In genomic region chr6:69835414-69836179, GRCh38 we compare ENCODE assay signal across 8 cellular contexts. TPM values are rescaled to one million over a fixed set of nuclear protein-coding genes. Genes with fewer than 3 reads are reported as not detected.
DNase-seq lines count a peak whose midpoint lies in the region; ATAC-seq, FAIRE-seq and TF ChIP-seq lines count a peak whose summit lies in the region.

No MANE protein-coding gene starts in this region.

- no peak for TF ChIP-seq EP300 in GM12878 (IDR thresholded peaks at IDR 0.05; ENCODE audit: borderline replicate concordance in 1 of 2, control insufficient read depth in 1 of 2, low read depth in 2 of 2, low read length in 2 of 2)

- peak; percentile 48 for DNase-seq in DMS153 treated with DMSO at 0.1 percent for 48 hours (lab: John Stamatoyannopoulos, UW; ENCODE audit: unreplicated experiment)
- DNase-seq in NCI-H446 treated with DMSO at 0.1 percent for 48 hours (lab: John Stamatoyannopoulos, UW), result peak; percentile 59
- no peak for DNase-seq in GM12878 (ENCODE audit: low read depth, low spot score)
- DNase-seq in kidney glomerular epithelial cell (lab: John Stamatoyannopoulos, UW), result peak; percentile 78
- no peak for DNase-seq in tibial artery
- DNase-seq in middle frontal gyrus (ENCODE audit: extremely low spot score, low spot score), result no peak

- intact Hi-C loops in GM12878 (cut with micrococcal nuclease; ENCODE audit: unreplicated experiment), result loop anchor here (1.0 to 10.0 kb wide), 5 partner anchors 101 to 273 kb away; no protein-coding TSS in a partner anchor
- intact Hi-C loops in tibial artery (cut with DNase I; ENCODE audit: low total_unique reads), result loop anchor here (10.0 kb wide), 1 partner anchor 269 kb away; no protein-coding TSS in a partner anchor

- H3K9me3 ChIP-seq in GM12878 (replicated peaks; ENCODE audit: control insufficient read depth, insufficient read depth, low read length) (no peaks in the 10 kb centered on the region), tibial artery (no peaks in the 10 kb centered on the region)

- no peaks in the 10 kb centered on the region for H3K36me3 ChIP-seq in GM12878 (ENCODE audit: control insufficient read depth in 2 of 2, insufficient read depth in 2 of 2, low read length in 1 of 2)
- no peaks in the 10 kb centered on the region for H3K36me3 ChIP-seq in tibial artery

- H3K9ac ChIP-seq in GM12878 (ENCODE audit: control insufficient read depth, insufficient read depth, low read length), result no peak overlapping the region

- H2AFZ ChIP-seq in GM12878 (ENCODE audit: control insufficient read depth, low read depth, low read length), result peak overlapping the region; percentile 71

- H3K27ac ChIP-seq in GM12878 (ENCODE audit: control insufficient read depth, insufficient read depth), result no peak overlapping the region
- no peak overlapping the region for H3K27ac ChIP-seq in tibial artery

- CTCF ChIA-PET in GM12878 (lab: Yijun Ruan, JAX), result interaction anchor here (0.7 to 4.7 kb wide), 28 partner anchors 10 to 385 kb away, joined by 3 to 78 read pairs (median 5); partner anchors contain the start of genes COL19A1 and LMBRD1

- no peak for TF ChIP-seq POLR2A in GM12878 (IDR thresholded peaks at IDR 0.05; ENCODE audit: low read depth, low read length)

- H3K4me1 ChIP-seq in GM12878 (ENCODE audit: control insufficient read depth, insufficient read depth, low read length) (peaks cover 3% of the 10 kb centered on the region; the same call in 1 of the 2 replicates), tibial artery (no peaks in the 10 kb centered on the region)

- peak; percentile 84 for FAIRE-seq in GM12878 (lab: Jason Lieb, UNC)

- H3K4me3 ChIP-seq in GM12878, result no peak overlapping the region
- no peak overlapping the region for H3K4me3 ChIP-seq in tibial artery

- no peaks in the 10 kb centered on the region for H4K20me1 ChIP-seq in GM12878 (ENCODE audit: control insufficient read depth, insufficient read depth)

- POLR2A ChIA-PET in GM12878 (lab: Charles Lee), result interaction anchor here (0.6 to 1.2 kb wide), 2 partner anchors 32 to 38 kb away, joined by 3 read pairs; no protein-coding TSS in a partner anchor

- peak; percentile 82 to 92 (median 82) for TF ChIP-seq CTCF in GM12878 (IDR thresholded peaks at IDR 0.05 in 2 of 3, conservative IDR thresholded peaks at IDR 0.05 in 1 of 3; ENCODE audit: control insufficient read depth in 2 of 3, extremely low read depth in 1 of 3, insufficient read depth in 1 of 3, low read depth in 3 of 3, low read length in 3 of 3)
- TF ChIP-seq CTCF in tibial artery (IDR thresholded peaks at IDR 0.05), result peak; percentile 74 to 85

- in situ Hi-C loops in GM12878 (cut with MboI), result no loop called here

- no peaks in the 10 kb centered on the region for H3K79me2 ChIP-seq in GM12878 (ENCODE audit: control insufficient read depth, insufficient read depth, low read length)

- H3K27me3 ChIP-seq in GM12878 (replicated peaks in 1 of 2; ENCODE audit: control insufficient read depth in 2 of 2, insufficient read depth in 2 of 2, low read length in 1 of 2) (no peaks in the 10 kb centered on the region), tibial artery (no peaks in the 10 kb centered on the region)

- peak; percentile 81 for ATAC-seq in GM18909 (IDR thresholded peaks at IDR 0.05; ENCODE audit: poor library complexity, unreplicated experiment)
- ATAC-seq in HG03097 (IDR thresholded peaks at IDR 0.05; ENCODE audit: low FRiP score, unreplicated experiment), result peak; percentile 78
- peak; percentile 92 for ATAC-seq in GM12878

- RAD21 ChIA-PET in GM12878 (lab: Charles Lee; ENCODE audit: unreplicated experiment), result interaction anchor here (0.8 to 3.1 kb wide), 15 partner anchors 12 to 384 kb away, joined by 3 to 36 read pairs (median 4); no protein-coding TSS in a partner anchor

- SMC1A ChIA-PET in GM12878 (lab: Charles Lee; ENCODE audit: uncharacterized antibody, unreplicated experiment), result interaction anchor here (0.7 to 5.0 kb wide), 31 partner anchors 10 to 330 kb away, joined by 3 to 65 read pairs (median 4); no protein-coding TSS in a partner anchor

- WGBS in GM12878 (ENCODE audit: insufficient coverage, insufficient replicate concordance, low lambda C conversion rate, missing lambda C conversion rate), result 0% methylated on average over 5 of the region's 5 CpGs

- TF ChIP-seq RAD21 in GM12878 (IDR thresholded peaks at IDR 0.05; ENCODE audit: insufficient read depth, low read depth, low read length), result peak; percentile 89

- BruUV-seq in GM12878 (replicated peaks; lab: Mats Ljungman, UMichigan), result no TSS peak

- peak overlapping the region; percentile 74; the same call in 1 of the 2 replicates for H3K4me2 ChIP-seq in GM12878 (ENCODE audit: control insufficient read depth, insufficient read depth)

TF ChIP-seq in GM12878, 131 proteins besides CTCF, POLR2A, EP300 and RAD21 (continues in another document):
- TF ChIP-seq HDAC2 (IDR thresholded peaks at IDR 0.05) (no peak), NFXL1 (IDR thresholded peaks at IDR 0.05; ENCODE audit: borderline replicate concordance) (no peak), MTA2 (IDR thresholded peaks at IDR 0.05; ENCODE audit: low read depth) (peak; percentile 33; the same call in 1 of the 2 replicates), CBFB (IDR thresholded peaks at IDR 0.05; ENCODE audit: low read depth) (no peak), IKZF2 (IDR thresholded peaks at IDR 0.05) (peak; percentile 49 to 50; a peak in 3 of 4 replicates), KDM1A (IDR thresholded peaks at IDR 0.05; ENCODE audit: borderline replicate concordance) (no peak), NR2F1 (conservative IDR thresholded peaks at IDR 0.05) (no peak), YBX1 (IDR thresholded peaks at IDR 0.05) (no peak)
- TF ChIP-seq, protein P1, sequence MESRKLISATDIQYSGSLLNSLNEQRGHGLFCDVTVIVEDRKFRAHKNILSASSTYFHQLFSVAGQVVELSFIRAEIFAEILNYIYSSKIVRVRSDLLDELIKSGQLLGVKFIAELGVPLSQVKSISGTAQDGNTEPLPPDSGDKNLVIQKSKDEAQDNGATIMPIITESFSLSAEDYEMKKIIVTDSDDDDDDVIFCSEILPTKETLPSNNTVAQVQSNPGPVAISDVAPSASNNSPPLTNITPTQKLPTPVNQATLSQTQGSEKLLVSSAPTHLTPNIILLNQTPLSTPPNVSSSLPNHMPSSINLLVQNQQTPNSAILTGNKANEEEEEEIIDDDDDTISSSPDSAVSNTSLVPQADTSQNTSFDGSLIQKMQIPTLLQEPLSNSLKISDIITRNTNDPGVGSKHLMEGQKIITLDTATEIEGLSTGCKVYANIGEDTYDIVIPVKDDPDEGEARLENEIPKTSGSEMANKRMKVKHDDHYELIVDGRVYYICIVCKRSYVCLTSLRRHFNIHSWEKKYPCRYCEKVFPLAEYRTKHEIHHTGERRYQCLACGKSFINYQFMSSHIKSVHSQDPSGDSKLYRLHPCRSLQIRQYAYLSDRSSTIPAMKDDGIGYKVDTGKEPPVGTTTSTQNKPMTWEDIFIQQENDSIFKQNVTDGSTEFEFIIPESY (IDR thresholded peaks at IDR 0.05), result no peak

RNA-seq across cellular contexts. Expression of gene COL19A1, which starts 30.8 kb away (rescaled TPM):
- total RNA-seq in GM12878 (2013; cell fraction: nucleolus; rRNA removed), result 51.4 and 55.7 TPM in 2 replicates
- total RNA-seq in GM12878 (2014; rRNA removed) (4.7 and 5.8 TPM in 2 replicates), GM12878 (2014; rRNA removed; fragmentation: Illumina TruSeq; extraction: Trizol) (5.8 and 6.1 TPM in 2 replicates), GM12878 (2021) (4.4 and 5.6 TPM in 2 replicates)
- polyA plus RNA-seq in GM12878 (2011; ENCODE audit: low read depth), result 2.1 TPM
- polyA plus RNA-seq in GM12878 (2011; rRNA removed) (13.5 and 20.4 TPM in 2 replicates), GM12878 (2014; fragmentation: Illumina TruSeq; extraction: Trizol) (2.3 and 2.5 TPM in 2 replicates), GM12878 (2014; fragmentation: Nextera tagmentation; extraction: Ambion mirVana) (1 to 10 TPM; 1.1 to 1.9 TPM), GM12878 (2014; rRNA removed) (1.8 and 2.4 TPM in 2 replicates), GM12878 (2016; fragmentation: Nextera tagmentation; extraction: Ambion mirVana) (1 to 10 TPM; 3.6 to 6.0 TPM)
- 5.3 and 5.8 TPM in 2 replicates for polyA plus RNA-seq in GM12878 (2011; cell fraction: cytosol; rRNA removed)
- 33.4 and 41.9 TPM in 2 replicates for polyA plus RNA-seq in GM12878 (2011; cell fraction: nucleus; rRNA removed)
- polyA plus RNA-seq in GM12878 (2012), result 3.0 and 3.9 TPM in 2 replicates
- polyA minus RNA-seq in GM12878 (2011; rRNA and poly(A)+ RNA removed), result 49.5 and 53.5 TPM in 2 replicates
- 6.8 and 10.3 TPM in 2 replicates for polyA minus RNA-seq in GM12878 (2011; cell fraction: cytosol; rRNA and poly(A)+ RNA removed)
- 110 and 164 TPM in 2 replicates for polyA minus RNA-seq in GM12878 (2011; cell fraction: nucleus; rRNA and poly(A)+ RNA removed)

RNA-seq across cellular contexts. Expression of gene LMBRD1, which starts 38.8 kb away (rescaled TPM):
- total RNA-seq in GM12878 (2013; cell fraction: nucleolus; rRNA removed), result 60.3 and 67.1 TPM in 2 replicates
- total RNA-seq in GM12878 (2014; rRNA removed) (23.6 and 27.9 TPM in 2 replicates), GM12878 (2014; rRNA removed; fragmentation: Illumina TruSeq; extraction: Trizol) (28.8 and 30.0 TPM in 2 replicates), GM12878 (2021) (20.0 and 21.5 TPM in 2 replicates)
- polyA plus RNA-seq in GM12878 (2011; ENCODE audit: low read depth), result 12.0 TPM
- polyA plus RNA-seq in GM12878 (2011; rRNA removed) (57.0 and 102 TPM in 2 replicates), GM12878 (2014; fragmentation: Illumina TruSeq; extraction: Trizol) (23.6 and 33.6 TPM in 2 replicates), GM12878 (2014; fragmentation: Nextera tagmentation; extraction: Ambion mirVana) (10 to 100 TPM; 43.2 to 82.1 TPM), GM12878 (2014; rRNA removed) (17.6 and 21.8 TPM in 2 replicates), GM12878 (2016; fragmentation: Nextera tagmentation; extraction: Ambion mirVana) (10 to 100 TPM; 25.6 to 31.0 TPM)
- 11.9 and 16.8 TPM in 2 replicates for polyA plus RNA-seq in GM12878 (2011; cell fraction: cytosol; rRNA removed)
- polyA plus RNA-seq in GM12878 (2011; cell fraction: nucleus; rRNA removed), result 33.6 and 36.1 TPM in 2 replicates
- polyA plus RNA-seq in GM12878 (2012), result 24.3 and 26.5 TPM in 2 replicates
- polyA minus RNA-seq in GM12878 (2011; rRNA and poly(A)+ RNA removed), result 22.7 and 27.2 TPM in 2 replicates
- polyA minus RNA-seq in GM12878 (2011; cell fraction: cytosol; rRNA and poly(A)+ RNA removed), result 11.6 and 12.0 TPM in 2 replicates
- 45.0 and 70.7 TPM in 2 replicates for polyA minus RNA-seq in GM12878 (2011; cell fraction: nucleus; rRNA and poly(A)+ RNA removed)

Comparison
In these comparisons a context has a peak if more than half of its experiments do, and no peak if none do; other contexts are left out.
1. DNase-seq: peak in DMS153 treated with DMSO at 0.1 percent for 48 hours (single experiment), NCI-H446 treated with DMSO at 0.1 percent for 48 hours (single experiment) and kidney glomerular epithelial cell (single experiment); none in GM12878 (single experiment), tibial artery (0 of 2) and middle frontal gyrus (single experiment).
2. Peak in every context shown above with its lines, with median percentiles within 50 percentile points of each other: ATAC-seq.